ENCODE assay signal across 20 cellular contexts in the genomic region with DNA sequence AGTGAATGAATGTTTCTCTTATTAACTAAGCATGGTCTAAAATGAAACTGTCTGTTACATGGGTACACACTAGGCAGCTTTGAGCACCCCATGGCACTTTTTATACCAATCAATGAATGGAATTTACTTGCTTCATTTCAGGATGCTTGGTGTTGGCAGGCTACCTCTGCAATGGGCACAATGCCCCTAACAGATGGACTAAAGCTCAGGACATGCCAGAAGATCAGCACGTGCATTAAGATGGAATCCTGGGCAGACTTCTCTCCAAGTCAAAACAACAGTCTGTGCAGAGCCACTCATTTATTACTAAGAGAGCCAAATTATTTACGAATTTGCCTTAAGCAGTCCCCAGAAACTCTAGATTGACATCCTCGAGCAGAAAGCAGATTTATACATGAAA. TPM values are rescaled to one million over a fixed set of nuclear protein-coding genes. Genes with fewer than 3 reads are reported as not detected.
"Had no signal": no experiment of that assay in that cellular context is flagged by ENCODE, and none has a peak within 500 bp of the region (broad histone marks: within the 10 kb centered on the region; RNA-seq: fewer than 3 reads in every experiment).

No MANE protein-coding gene starts in this region.

- H3K4me3 Mint-ChIP-seq: natural killer cell had no signal

- H3K36me3 ChIP-seq: breast epithelium, uterus had no signal

- H3K27ac Mint-ChIP-seq: natural killer cell had no signal

- H3K9me3 ChIP-seq: ascending aorta, breast epithelium, sigmoid colon, transverse colon, uterus had no signal

- H3K4me3 ChIP-seq: ascending aorta, breast epithelium, hepatocyte, sigmoid colon, transverse colon, uterus had no signal

- H3K4me1 Mint-ChIP-seq: natural killer cell had no signal

- H3K27me3 ChIP-seq: ascending aorta, breast epithelium, foreskin keratinocyte, hepatocyte, sigmoid colon, transverse colon, uterus had no signal

- H3K4me1 ChIP-seq: ascending aorta, breast epithelium, foreskin keratinocyte, sigmoid colon, transverse colon, uterus had no signal

- DNase-seq: activated CD4-positive, CD25-positive, alpha-beta regulatory T cell treated with anti-CD3 and anti-CD28 coated beads, Interleukin-2, amount 50 U/mL, for 72 hours; activated effector memory CD4-positive, alpha-beta T cell treated with Interleukin-2 at 50 U/mL for 16 hours; activated naive CD4-positive, alpha-beta T cell treated with anti-CD3 and anti-CD28 coated beads, Interleukin-2, amount 50 U/mL, for 16 hours; activated T-cell treated with anti-CD3 and anti-CD28 coated beads for 4 hours; dermis blood vessel endothelial cell; effector memory CD4-positive, alpha-beta T cell; foreskin keratinocyte; left cardiac atrium; mesendoderm; natural killer cell; posterior cingulate gyrus; sigmoid colon; stimulated activated naive CD4-positive, alpha-beta T cell treated with Interleukin-2 at 50 U/mL for 16 hours; T-helper 1 cell; transverse colon; uterus had no signal

- H3K27ac ChIP-seq: ascending aorta, foreskin keratinocyte, hepatocyte, sigmoid colon, transverse colon, uterus had no signal

- H3K9me3 Mint-ChIP-seq: natural killer cell had no signal

- ATAC-seq: foreskin keratinocyte, left cardiac atrium, natural killer cell had no signal

RNA-seq across cellular contexts. Expression of gene SCML4, which starts 55.8 kb away (rescaled TPM):
- total RNA-seq: ascending aorta, dermis blood vessel endothelial cell, fibroblast of lung, foreskin keratinocyte had no signal
- polyA plus RNA-seq: fibroblast of lung, foreskin keratinocyte had no signal
